In the genomic region with DNA sequence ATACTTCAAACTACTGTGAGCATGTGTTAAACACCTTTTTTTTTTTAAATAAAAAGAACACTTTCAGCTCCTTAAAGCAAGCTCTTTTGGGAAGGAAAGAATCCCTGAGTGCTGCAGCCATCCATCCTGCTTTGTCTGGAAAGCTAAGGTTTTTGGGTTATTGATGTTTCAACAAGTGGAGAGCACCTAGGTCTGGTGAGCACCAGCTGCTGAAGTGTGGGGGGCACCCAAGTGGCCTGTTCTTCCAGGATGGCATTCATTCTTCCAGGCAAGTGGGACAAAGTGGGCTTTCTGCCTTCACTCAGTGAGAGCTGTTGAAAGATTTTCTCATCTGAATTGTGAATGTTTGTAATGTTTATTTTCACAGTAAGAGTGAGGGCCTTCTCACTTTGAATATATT, we compare ENCODE assay signal across 1 cellular context.
TF ChIP-seq lines count a peak whose summit lies in the region.

No MANE protein-coding gene starts in this region.

TF ChIP-seq in HepG2, 621 proteins besides CTCF, POLR2A, EP300 and RAD21:
- TF ChIP-seq TCF7L2 (IDR thresholded peaks at IDR 0.05; ENCODE audit: low read depth, low read length): no peak
- TF ChIP-seq, protein P1, sequence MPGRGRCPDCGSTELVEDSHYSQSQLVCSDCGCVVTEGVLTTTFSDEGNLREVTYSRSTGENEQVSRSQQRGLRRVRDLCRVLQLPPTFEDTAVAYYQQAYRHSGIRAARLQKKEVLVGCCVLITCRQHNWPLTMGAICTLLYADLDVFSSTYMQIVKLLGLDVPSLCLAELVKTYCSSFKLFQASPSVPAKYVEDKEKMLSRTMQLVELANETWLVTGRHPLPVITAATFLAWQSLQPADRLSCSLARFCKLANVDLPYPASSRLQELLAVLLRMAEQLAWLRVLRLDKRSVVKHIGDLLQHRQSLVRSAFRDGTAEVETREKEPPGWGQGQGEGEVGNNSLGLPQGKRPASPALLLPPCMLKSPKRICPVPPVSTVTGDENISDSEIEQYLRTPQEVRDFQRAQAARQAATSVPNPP (CRISPR knock-in tag; IDR thresholded peaks at IDR 0.05): no peak
- no peak for TF ChIP-seq THYN1 (CRISPR knock-in tag; IDR thresholded peaks at IDR 0.05; ENCODE audit: borderline replicate concordance, low read depth)
- TF ChIP-seq ZNF546 (CRISPR knock-in tag; conservative IDR thresholded peaks at IDR 0.05): no peak
- no peak for TF ChIP-seq IKZF4 (CRISPR knock-in tag; IDR thresholded peaks at IDR 0.05; ENCODE audit: borderline replicate concordance, low read depth, not compliant biosample characterization)
- no peak for TF ChIP-seq REL (CRISPR knock-in tag; conservative IDR thresholded peaks at IDR 0.05)
- TF ChIP-seq NR1H2 (CRISPR knock-in tag; IDR thresholded peaks at IDR 0.05; ENCODE audit: borderline replicate concordance, low read depth): no peak
- TF ChIP-seq ZNF549 (CRISPR knock-in tag; IDR thresholded peaks at IDR 0.05): no peak
TF ChIP-seq in HepG2: peak in this region for 0.
